Comparison of ENCODE assay signal across 2 cellular contexts in the genomic region with DNA sequence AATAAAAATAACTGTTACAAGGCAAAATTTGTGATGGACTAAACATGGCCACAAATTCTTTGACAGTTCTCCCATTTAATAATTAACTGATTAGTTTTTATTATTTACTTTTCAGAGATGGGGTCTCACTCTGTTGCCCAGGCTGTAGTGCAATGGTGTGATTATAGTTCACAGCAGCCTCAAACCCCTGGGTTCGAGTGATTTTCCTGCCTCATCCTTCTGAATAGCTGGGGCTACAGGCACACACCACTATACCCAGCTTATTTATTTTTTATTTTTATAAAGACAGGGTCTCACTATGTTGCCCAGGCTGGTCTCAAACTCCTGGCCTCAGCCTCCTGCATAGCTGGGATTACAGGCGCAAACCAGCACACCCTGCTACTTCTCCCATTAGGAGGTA.
TF ChIP-seq lines count a peak whose summit lies in the region.

No MANE protein-coding gene starts in this region.

TF ChIP-seq in HEK293, 187 proteins besides CTCF, POLR2A, EP300 and RAD21:
- no peak for TF ChIP-seq ZIC2 (tag by site-specific recombination; IDR thresholded peaks at IDR 0.05)
- TF ChIP-seq ZNF121 (tag by site-specific recombination; IDR thresholded peaks at IDR 0.05) = peak; percentile 58; the same call in 1 of the 2 replicates
- TF ChIP-seq, protein P1, sequence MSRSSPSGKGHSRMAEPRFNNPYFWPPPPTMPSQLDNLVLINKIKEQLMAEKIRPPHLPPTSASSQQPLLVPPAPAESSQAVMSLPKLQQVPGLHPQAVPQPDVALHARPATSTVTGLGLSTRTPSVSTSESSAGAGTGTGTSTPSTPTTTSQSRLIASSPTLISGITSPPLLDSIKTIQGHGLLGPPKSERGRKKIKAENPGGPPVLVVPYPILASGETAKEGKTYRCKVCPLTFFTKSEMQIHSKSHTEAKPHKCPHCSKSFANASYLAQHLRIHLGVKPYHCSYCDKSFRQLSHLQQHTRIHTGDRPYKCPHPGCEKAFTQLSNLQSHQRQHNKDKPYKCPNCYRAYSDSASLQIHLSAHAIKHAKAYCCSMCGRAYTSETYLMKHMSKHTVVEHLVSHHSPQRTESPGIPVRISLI (tag by site-specific recombination; IDR thresholded peaks at IDR 0.05) = no peak
- no peak for TF ChIP-seq ZNF843 (tag by site-specific recombination; IDR thresholded peaks at IDR 0.05)
- no peak for TF ChIP-seq MYNN (tag by site-specific recombination; IDR thresholded peaks at IDR 0.05; ENCODE audit: borderline replicate concordance)
- no peak for TF ChIP-seq ZNF157 (tag by site-specific recombination; IDR thresholded peaks at IDR 0.05)

TF ChIP-seq in K562, 482 proteins besides CTCF, POLR2A, EP300 and RAD21:
- TF ChIP-seq RBM25 (IDR thresholded peaks at IDR 0.05; ENCODE audit: low read depth, low read length, severe bottlenecking) (peak; percentile 48), ZNF121 (CRISPR knock-in tag; conservative IDR thresholded peaks at IDR 0.05) (peak; percentile 67), ZNF584 (CRISPR knock-in tag; IDR thresholded peaks at IDR 0.05; ENCODE audit: low read depth) (no peak)
TF ChIP-seq in K562: peak in this region for 2.
